In genomic region chr10:72152286-72152685, GRCh38 we compare ENCODE assay signal across 27 cellular contexts.
"Had no signal": no experiment of that assay in that cellular context is flagged by ENCODE, and none has a peak within 500 bp of the region (broad histone marks: within the 10 kb centered on the region; RNA-seq: fewer than 3 reads in every experiment).

No MANE protein-coding gene starts in this region.

- H3K4me3 ChIP-seq: pancreas, psoas muscle, right lobe of liver, sigmoid colon, stomach, thoracic aorta, thyroid gland, tibial nerve, upper lobe of left lung, vagina had no signal

- H3K27me3 Mint-ChIP-seq: progenitor cell of endocrine pancreas; stimulated activated naive B cell treated with anti-CD40 and anti-IgM and Interleukin-4, amounts not matched to agents 10 μg/mL and 1 μg/mL and 100 μg/mL, for 72 hours; stimulated activated naive CD8-positive, alpha-beta T cell treated with anti-CD3 and anti-CD28 coated beads, Interleukin-15, Interleukin-2, amounts not matched to agents 100 ng/mL and 50 ng/mL, for 24 hours had no signal

- H3K27ac ChIP-seq: neutrophil, pancreas, psoas muscle, right lobe of liver, sigmoid colon, stomach, thoracic aorta, thyroid gland, tibial nerve, upper lobe of left lung, vagina had no signal

- H3K4me1 ChIP-seq: pancreas, psoas muscle, right lobe of liver, sigmoid colon, stomach, upper lobe of left lung, vagina had no signal

- H3K4me3 Mint-ChIP-seq: natural killer cell; nephron; neural crest cell; stimulated activated effector memory CD8-positive, alpha-beta T cell treated with anti-CD3 and anti-CD28 coated beads, Interleukin-12 subunit alpha, Interleukin-12 subunit beta, amount 100 ng/mL, for 72 hours; stimulated activated naive B cell treated with anti-CD40 and anti-IgM and Interleukin-4, amounts not matched to agents 10 μg/mL and 1 μg/mL and 100 μg/mL, for 72 hours; stimulated activated naive CD8-positive, alpha-beta T cell treated with anti-CD3 and anti-CD28 coated beads, Interleukin-15, Interleukin-2, amounts not matched to agents 100 ng/mL and 50 ng/mL, for 24 hours had no signal

- DNase-seq: natural killer cell; nucleus accumbens; pancreas; psoas muscle; right cardiac atrium; right lobe of liver; sigmoid colon; small intestine; stimulated activated CD4-positive, alpha-beta T cell treated with anti-CD3 and anti-CD28 coated beads, Interleukin-15, amount 100 ng/mL, for 24 hours; stimulated activated CD4-positive, alpha-beta T cell treated with anti-CD3 and anti-CD28 coated beads, Interleukin-2, amount 100 ng/mL, for 24 hours; stimulated activated CD4-positive, alpha-beta T cell treated with anti-CD3 and anti-CD28 coated beads, Interleukin-2, amount 100 ng/mL, for 48 hours; stimulated activated CD4-positive, alpha-beta T cell treated with anti-CD3 and anti-CD28 coated beads, Interleukin-4, amount 100 ng/mL, for 24 hours; stimulated activated naive B cell treated with anti-CD40 and anti-IgM and Interleukin-4, amounts not matched to agents 10 μg/mL and 1 μg/mL and 100 μg/mL, for 72 hours; stimulated activated naive CD4-positive, alpha-beta T cell treated with Interleukin-2 at 50 U/mL for 16 hours; stomach; thyroid gland; trophoblast cell; upper lobe of left lung had no signal

- H3K36me3 ChIP-seq: neutrophil, pancreas, right lobe of liver, sigmoid colon, thoracic aorta, thyroid gland, upper lobe of left lung, vagina had no signal

- H3K4me1 Mint-ChIP-seq: natural killer cell, nephron had no signal

- H3K27me3 ChIP-seq: neutrophil, pancreas, right lobe of liver, sigmoid colon, stomach, thyroid gland, tibial nerve, upper lobe of left lung, vagina had no signal

- ATAC-seq: natural killer cell; pancreas; psoas muscle; right cardiac atrium; right lobe of liver; stimulated activated effector memory CD8-positive, alpha-beta T cell treated with anti-CD3 and anti-CD28 coated beads, Interleukin-12 subunit alpha, Interleukin-12 subunit beta, amount 100 ng/mL, for 72 hours; stimulated activated naive B cell treated with anti-CD40 and anti-IgM and Interleukin-4, amounts not matched to agents 10 μg/mL and 1 μg/mL and 100 μg/mL, for 72 hours had no signal

- H3K27ac Mint-ChIP-seq: natural killer cell; nephron; progenitor cell of endocrine pancreas; stimulated activated effector memory CD8-positive, alpha-beta T cell treated with anti-CD3 and anti-CD28 coated beads, Interleukin-12 subunit alpha, Interleukin-12 subunit beta, amount 100 ng/mL, for 72 hours; stimulated activated naive B cell treated with anti-CD40 and anti-IgM and Interleukin-4, amounts not matched to agents 10 μg/mL and 1 μg/mL and 100 μg/mL, for 72 hours; stimulated activated naive CD8-positive, alpha-beta T cell treated with anti-CD3 and anti-CD28 coated beads, Interleukin-15, Interleukin-2, amounts not matched to agents 100 ng/mL and 50 ng/mL, for 24 hours had no signal

- H3K36me3 Mint-ChIP-seq: natural killer cell had no signal

- H3K9me3 ChIP-seq: neutrophil, pancreas, psoas muscle, right lobe of liver, sigmoid colon, stomach, thoracic aorta, thyroid gland, tibial nerve, upper lobe of left lung, vagina had no signal

- H3K9me3 Mint-ChIP-seq: natural killer cell; nephron; neural crest cell; stimulated activated effector memory CD8-positive, alpha-beta T cell treated with anti-CD3 and anti-CD28 coated beads, Interleukin-12 subunit alpha, Interleukin-12 subunit beta, amount 100 ng/mL, for 72 hours; stimulated activated naive B cell treated with anti-CD40 and anti-IgM and Interleukin-4, amounts not matched to agents 10 μg/mL and 1 μg/mL and 100 μg/mL, for 72 hours; stimulated activated naive CD8-positive, alpha-beta T cell treated with anti-CD3 and anti-CD28 coated beads, Interleukin-15, Interleukin-2, amounts not matched to agents 100 ng/mL and 50 ng/mL, for 24 hours had no signal
